14 cellular contexts compared by ENCODE assay signal in genomic region chr7:137563986-137564385, GRCh38.
DNase-seq lines count a peak whose midpoint lies in the region; ATAC-seq and TF ChIP-seq lines count a peak whose summit lies in the region.
"Had no signal": no experiment of that assay in that cellular context is flagged by ENCODE, and none has a peak within 500 bp of the region (broad histone marks: within the 10 kb centered on the region; RNA-seq: fewer than 3 reads in every experiment).

No MANE protein-coding gene starts in this region.

- no peak overlapping the region for H3K4me3 ChIP-seq in GM23248
- H3K4me3 ChIP-seq in adipocyte (ENCODE audit: low read length) = no peak overlapping the region
- H3K4me3 ChIP-seq in CD8-positive, alpha-beta T cell (ENCODE audit: low read depth, low read length) = no peak overlapping the region
- H3K4me3 ChIP-seq: A549 had no signal

- H3K4me1 ChIP-seq in GM23248 (ENCODE audit: insufficient read depth) = peaks cover 15% of the 10 kb centered on the region
- peaks cover 7% of the 10 kb centered on the region for H3K4me1 ChIP-seq in adipocyte (ENCODE audit: control insufficient read depth, insufficient read depth, low read length)
- no peaks in the 10 kb centered on the region for H3K4me1 ChIP-seq in CD8-positive, alpha-beta T cell (ENCODE audit: insufficient read depth, low read length)
- H3K4me1 ChIP-seq: A549, Caco-2 had no signal

- POLR2A ChIA-PET in CD8-positive, alpha-beta T cell (lab: Charles Lee) = no interaction called here

- in situ Hi-C loops in GM23248 (cut with MboI) = no loop called here

- no peak overlapping the region for H3K4me3 Mint-ChIP-seq in CD8-positive, alpha-beta T cell
- no peak overlapping the region for H3K4me3 Mint-ChIP-seq in stimulated activated naive B cell treated with anti-CD40 and anti-IgM and Interleukin-4, amounts not matched to agents 10 μg/mL and 1 μg/mL and 100 μg/mL, for 72 hours
- H3K4me3 Mint-ChIP-seq: CD14-positive monocyte; CD8-positive, alpha-beta memory T cell had no signal

- peak; percentile 39 for DNase-seq in GM23248
- DNase-seq in adipocyte (ENCODE audit: low read depth) = peak; percentile 25
- peak; percentile 35 for DNase-seq in fibroblast of peridontal ligament (ENCODE audit: extremely low read depth)
- DNase-seq in CD8-positive, alpha-beta T cell = no peak
- no peak for DNase-seq in stimulated activated naive B cell treated with anti-CD40 and anti-IgM and Interleukin-4, amounts not matched to agents 10 μg/mL and 1 μg/mL and 100 μg/mL, for 72 hours
- DNase-seq in NCI-H82 (lab: John Stamatoyannopoulos, UW) = no peak
- DNase-seq: Caco-2; CD8-positive, alpha-beta memory T cell; KBM-7 had no signal

- H2AFZ ChIP-seq in GM23248 = no peak overlapping the region

- no peaks in the 10 kb centered on the region for H3K36me3 Mint-ChIP-seq in CD8-positive, alpha-beta T cell
- no peaks in the 10 kb centered on the region for H3K36me3 Mint-ChIP-seq in stimulated activated naive B cell treated with anti-CD40 and anti-IgM and Interleukin-4, amounts not matched to agents 10 μg/mL and 1 μg/mL and 100 μg/mL, for 72 hours
- H3K36me3 Mint-ChIP-seq: CD14-positive monocyte had no signal

- H3K27ac ChIP-seq in GM23248 = 0 out of 2 replicates have a peak overlapping the region, but pooled peaks have one; percentile 2
- H3K27ac ChIP-seq in CD8-positive, alpha-beta T cell (ENCODE audit: low read depth, low read length) = no peak overlapping the region
- H3K27ac ChIP-seq: A549, HL-60 had no signal

- H3K9ac ChIP-seq in GM23248 (no peak overlapping the region), adipocyte (ENCODE audit: low read length) (no peak overlapping the region)

- intact Hi-C loops in CD8-positive, alpha-beta T cell (cut with DNase I, micrococcal nuclease) = no loop called here

- peak overlapping the region; percentile 4 for H3K4me2 ChIP-seq in GM23248 (ENCODE audit: unreplicated experiment)
- H3K4me2 ChIP-seq: A549 had no signal

- H3K27me3 Mint-ChIP-seq in CD8-positive, alpha-beta T cell (ENCODE audit: low read depth) = no peaks in the 10 kb centered on the region
- H3K27me3 Mint-ChIP-seq in stimulated activated naive B cell treated with anti-CD40 and anti-IgM and Interleukin-4, amounts not matched to agents 10 μg/mL and 1 μg/mL and 100 μg/mL, for 72 hours = no peaks in the 10 kb centered on the region

- no peak for TF ChIP-seq CTCF in CD8-positive, alpha-beta T cell (IDR thresholded peaks at IDR 0.05)

- no peaks in the 10 kb centered on the region for H4K20me1 ChIP-seq in GM23248 (ENCODE audit: insufficient read depth)

- H3F3A ChIP-seq in GM23248 (ENCODE audit: insufficient read depth) = peaks cover 4% of the 10 kb centered on the region; the same call in 1 of the 2 replicates

- H3K27me3 ChIP-seq in GM23248 (replicated peaks; ENCODE audit: insufficient read depth) (no peaks in the 10 kb centered on the region), adipocyte (replicated peaks; ENCODE audit: control insufficient read depth, insufficient read depth, low read length) (no peaks in the 10 kb centered on the region)
- no peaks in the 10 kb centered on the region for H3K27me3 ChIP-seq in CD8-positive, alpha-beta T cell (ENCODE audit: insufficient read depth, low read length)

- no peaks in the 10 kb centered on the region for H3K9me3 ChIP-seq in GM23248 (ENCODE audit: low read depth)
- H3K9me3 ChIP-seq in adipocyte (ENCODE audit: control insufficient read depth, low read length) = no peaks in the 10 kb centered on the region
- H3K9me3 ChIP-seq in CD8-positive, alpha-beta T cell (ENCODE audit: low read length) = no peaks in the 10 kb centered on the region
- H3K9me3 ChIP-seq: A549, Caco-2 had no signal

- H3K4me1 Mint-ChIP-seq in CD8-positive, alpha-beta T cell (ENCODE audit: low read depth) = no peaks in the 10 kb centered on the region
- no peaks in the 10 kb centered on the region for H3K4me1 Mint-ChIP-seq in stimulated activated naive B cell treated with anti-CD40 and anti-IgM and Interleukin-4, amounts not matched to agents 10 μg/mL and 1 μg/mL and 100 μg/mL, for 72 hours
- H3K4me1 Mint-ChIP-seq: CD14-positive monocyte; CD8-positive, alpha-beta memory T cell had no signal

- H3K27ac Mint-ChIP-seq in CD8-positive, alpha-beta T cell = no peak overlapping the region
- H3K27ac Mint-ChIP-seq in stimulated activated naive B cell treated with anti-CD40 and anti-IgM and Interleukin-4, amounts not matched to agents 10 μg/mL and 1 μg/mL and 100 μg/mL, for 72 hours = no peak overlapping the region
- H3K27ac Mint-ChIP-seq: CD14-positive monocyte; CD8-positive, alpha-beta memory T cell had no signal

- H3K36me3 ChIP-seq in GM23248 (ENCODE audit: low read depth) (peaks cover 11% of the 10 kb centered on the region; the same call in 1 of the 2 replicates), adipocyte (ENCODE audit: control insufficient read depth, insufficient read depth, low read length, severe bottlenecking) (no peaks in the 10 kb centered on the region)
- H3K36me3 ChIP-seq in CD8-positive, alpha-beta T cell (ENCODE audit: insufficient read depth, low read length) = no peaks in the 10 kb centered on the region

- H3K79me2 ChIP-seq in GM23248 (ENCODE audit: insufficient read depth) = no peaks in the 10 kb centered on the region

- H3K9me2 ChIP-seq in GM23248 (ENCODE audit: insufficient read depth) = no peaks in the 10 kb centered on the region

- no peaks in the 10 kb centered on the region for H3K9me3 Mint-ChIP-seq in CD8-positive, alpha-beta T cell
- H3K9me3 Mint-ChIP-seq in stimulated activated naive B cell treated with anti-CD40 and anti-IgM and Interleukin-4, amounts not matched to agents 10 μg/mL and 1 μg/mL and 100 μg/mL, for 72 hours = no peaks in the 10 kb centered on the region

- no peak for ATAC-seq in GM19035 (IDR thresholded peaks at IDR 0.05; ENCODE audit: unreplicated experiment)
- ATAC-seq in CD8-positive, alpha-beta T cell = no peak
- no peak for ATAC-seq in stimulated activated naive B cell treated with anti-CD40 and anti-IgM and Interleukin-4, amounts not matched to agents 10 μg/mL and 1 μg/mL and 100 μg/mL, for 72 hours (replicated peaks)
- ATAC-seq: A549, HCT116 had no signal

- CTCF ChIA-PET in CD8-positive, alpha-beta T cell (lab: Charles Lee) = no interaction called here

Comparison
In these comparisons a context has a peak if more than half of its experiments do, and no peak if none do; other contexts are left out.
1. DNase-seq: peak in GM23248 (single experiment), adipocyte (single experiment) and fibroblast of peridontal ligament (single experiment); none in CD8-positive, alpha-beta T cell (0 of 7), stimulated activated naive B cell treated with anti-CD40 and anti-IgM and Interleukin-4, amounts not matched to agents 10 μg/mL and 1 μg/mL and 100 μg/mL, for 72 hours (single experiment) and NCI-H82 (single experiment).